Comparison of ENCODE assay signal across 9 cellular contexts in the genomic region with DNA sequence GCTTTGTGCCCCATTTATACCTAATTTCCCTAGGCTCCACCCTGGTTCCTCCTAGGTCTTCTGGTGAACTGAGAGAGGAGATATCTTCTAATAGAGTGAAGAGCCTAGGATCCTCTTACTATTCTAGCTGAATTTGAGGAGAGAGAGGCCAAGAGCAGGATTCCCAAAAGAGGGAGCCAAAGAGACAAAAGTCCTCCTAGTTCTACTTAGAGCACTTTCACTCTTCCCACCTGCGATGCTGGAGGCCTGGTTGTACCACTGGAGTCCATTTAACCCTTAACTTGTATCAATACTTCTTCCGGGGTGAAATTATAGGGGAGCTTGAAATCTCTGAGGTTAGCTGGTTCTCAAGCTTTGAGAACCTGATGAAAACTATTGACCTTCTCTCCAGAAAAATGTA. TPM values are rescaled to one million over a fixed set of nuclear protein-coding genes. Genes with fewer than 3 reads are reported as not detected.
DNase-seq lines count a peak whose midpoint lies in the region; ATAC-seq and TF ChIP-seq lines count a peak whose summit lies in the region.
"Had no signal": no experiment of that assay in that cellular context is flagged by ENCODE, and none has a peak within 500 bp of the region (broad histone marks: within the 10 kb centered on the region; RNA-seq: fewer than 3 reads in every experiment).

No MANE protein-coding gene starts in this region.

- H2AK5ac ChIP-seq in mesendoderm (ENCODE audit: low read length) = no peak overlapping the region

- no peaks in the 10 kb centered on the region for H3K79me1 ChIP-seq in mesendoderm (ENCODE audit: low read length)

- peaks cover 0 to 8% (median 0%) of the 10 kb centered on the region in 5 experiments for H3K9me3 Mint-ChIP-seq in brain
- H3K9me3 Mint-ChIP-seq in activated T-helper 2 cell treated with anti-CD3 and anti-CD28 coated beads, Interferon-gamma antibody, Interleukin-2, Interleukin-4, amounts not matched to agents 10 μg/mL and 5 μg/mL and 100 μg/mL, durations not matched to agents 14 hours and 24 hours and 36 hours = peaks cover 4% of the 10 kb centered on the region
- H3K9me3 Mint-ChIP-seq: effector memory CD8-positive, alpha-beta T cell had no signal

- H3K4me1 Mint-ChIP-seq in brain = peaks cover 10% of the 10 kb centered on the region
- H3K4me1 Mint-ChIP-seq in activated T-helper 2 cell treated with anti-CD3 and anti-CD28 coated beads, Interferon-gamma antibody, Interleukin-2, Interleukin-4, amounts not matched to agents 10 μg/mL and 5 μg/mL and 100 μg/mL, durations not matched to agents 14 hours and 24 hours and 36 hours (ENCODE audit: low read depth) = peaks cover 14% of the 10 kb centered on the region

- no peak overlapping the region for H3K23ac ChIP-seq in mesendoderm (ENCODE audit: low read length)

- H3K56ac ChIP-seq in mesendoderm (ENCODE audit: low read length) = no peak overlapping the region

- peak; percentile 3 for DNase-seq in DMS53 treated with DMSO at 0.1 percent for 48 hours (lab: John Stamatoyannopoulos, UW; ENCODE audit: unreplicated experiment)
- peak; percentile 20 for DNase-seq in LoVo (ENCODE audit: low spot score)
- DNase-seq in mesendoderm = peak; percentile 81
- no peak for DNase-seq in activated T-helper 2 cell treated with anti-CD3 and anti-CD28 coated beads, Interferon-gamma antibody, Interleukin-2, Interleukin-4, amounts not matched to agents 10 μg/mL and 5 μg/mL and 100 μg/mL, durations not matched to agents 14 hours and 24 hours and 36 hours (ENCODE audit: low spot score)
- DNase-seq in activated T-cell treated with anti-CD3 and anti-CD28 coated beads, Interleukin-2, amount 50 U/mL, for 48 hours = no peak
- DNase-seq: effector memory CD8-positive, alpha-beta T cell; NCI-H187 treated with DMSO at 0.1 percent for 48 hours had no signal

- H3K27ac Mint-ChIP-seq in brain = no peak overlapping the region
- no peak overlapping the region for H3K27ac Mint-ChIP-seq in activated T-helper 2 cell treated with anti-CD3 and anti-CD28 coated beads, Interferon-gamma antibody, Interleukin-2, Interleukin-4, amounts not matched to agents 10 μg/mL and 5 μg/mL and 100 μg/mL, durations not matched to agents 14 hours and 24 hours and 36 hours
- H3K27ac Mint-ChIP-seq: effector memory CD8-positive, alpha-beta T cell had no signal

- no peak overlapping the region for H3K4me3 ChIP-seq in mesendoderm (ENCODE audit: low read length)

- no peak overlapping the region for H4K5ac ChIP-seq in mesendoderm (ENCODE audit: low read length)

- H3K9ac ChIP-seq in mesendoderm (ENCODE audit: low read length) = no peak overlapping the region

- H3K4me3 Mint-ChIP-seq in brain = peak overlapping the region in 1 of 5 experiments; percentile 11
- no peak overlapping the region for H3K4me3 Mint-ChIP-seq in activated T-helper 2 cell treated with anti-CD3 and anti-CD28 coated beads, Interferon-gamma antibody, Interleukin-2, Interleukin-4, amounts not matched to agents 10 μg/mL and 5 μg/mL and 100 μg/mL, durations not matched to agents 14 hours and 24 hours and 36 hours (ENCODE audit: low read depth)
- H3K4me3 Mint-ChIP-seq: effector memory CD8-positive, alpha-beta T cell had no signal

- H4K8ac ChIP-seq in mesendoderm (ENCODE audit: low read depth, low read length) = no peak overlapping the region

- no peak overlapping the region for H2BK15ac ChIP-seq in mesendoderm (replicated peaks; ENCODE audit: low read depth)

- no peak for ATAC-seq in GM21786 (IDR thresholded peaks at IDR 0.05; ENCODE audit: unreplicated experiment)
- ATAC-seq: effector memory CD8-positive, alpha-beta T cell had no signal

- no peak overlapping the region for H2BK120ac ChIP-seq in mesendoderm (ENCODE audit: low read depth, low read length)

- peaks cover under 1% of the 10 kb centered on the region for H3K4me1 ChIP-seq in mesendoderm (ENCODE audit: control insufficient read depth, low read depth, low read length)

- no peaks in the 10 kb centered on the region for H3K36me3 ChIP-seq in mesendoderm (ENCODE audit: control insufficient read depth, insufficient read depth, low read length)

- WGBS in mesendoderm (ENCODE audit: extremely low coverage, insufficient coverage, low lambda C conversion rate) = no CpG with 5 or more reads among the region's 2 CpGs

- no peak overlapping the region for H3K18ac ChIP-seq in mesendoderm (ENCODE audit: low read length)

- H3K27me3 Mint-ChIP-seq in brain = peaks cover 11% of the 10 kb centered on the region
- H3K27me3 Mint-ChIP-seq in activated T-helper 2 cell treated with anti-CD3 and anti-CD28 coated beads, Interferon-gamma antibody, Interleukin-2, Interleukin-4, amounts not matched to agents 10 μg/mL and 5 μg/mL and 100 μg/mL, durations not matched to agents 14 hours and 24 hours and 36 hours (ENCODE audit: low read depth) = no peaks in the 10 kb centered on the region

- no peak overlapping the region for H3K4me2 ChIP-seq in mesendoderm (ENCODE audit: low read length)

- intact Hi-C loops in activated T-helper 2 cell treated with anti-CD3 and anti-CD28 coated beads, Interferon-gamma antibody, Interleukin-2, Interleukin-4, amounts not matched to agents 10 μg/mL and 5 μg/mL and 100 μg/mL, durations not matched to agents 14 hours and 24 hours and 36 hours (cut with micrococcal nuclease) = loop anchor here (5.0 kb wide), 2 partner anchors 316 to 366 kb away; a partner anchor contains a TSS

- H2BK5ac ChIP-seq in mesendoderm (ENCODE audit: low read length) = no peak overlapping the region

- peaks cover 4% of the 10 kb centered on the region for H3K79me2 ChIP-seq in mesendoderm (ENCODE audit: control insufficient read depth, insufficient read depth, low read length)

- H3K4ac ChIP-seq in mesendoderm (ENCODE audit: low read depth, low read length) = no peak overlapping the region

- no peak overlapping the region for H3K27ac ChIP-seq in mesendoderm (ENCODE audit: low read depth, low read length)

- H3K27me3 ChIP-seq in mesendoderm (ENCODE audit: insufficient read depth, low read length, poor library complexity) = no peaks in the 10 kb centered on the region

- peak; percentile 44 for TF ChIP-seq CTCF in brain (conservative IDR thresholded peaks at IDR 0.05)

- no peaks in the 10 kb centered on the region for H3K36me3 Mint-ChIP-seq in brain
- H3K36me3 Mint-ChIP-seq in activated T-helper 2 cell treated with anti-CD3 and anti-CD28 coated beads, Interferon-gamma antibody, Interleukin-2, Interleukin-4, amounts not matched to agents 10 μg/mL and 5 μg/mL and 100 μg/mL, durations not matched to agents 14 hours and 24 hours and 36 hours (ENCODE audit: low read depth) = peaks cover 7% of the 10 kb centered on the region

RNA-seq across cellular contexts. Expression of a gene that starts 3.4 kb away (rescaled TPM):
- 31.0 TPM for polyA plus RNA-seq in brain (ENCODE audit: insufficient read depth, low read depth, low replicate concordance)
- polyA plus RNA-seq in mesendoderm (2013, experiment 1 of 2) = 9.4 TPM
- polyA plus RNA-seq in mesendoderm (2013, experiment 2 of 2) = 10.9 TPM
- total RNA-seq in activated T-helper 2 cell treated with anti-CD3 and anti-CD28 coated beads, Interferon-gamma antibody, Interleukin-2, Interleukin-4, amounts not matched to agents 10 μg/mL and 5 μg/mL and 100 μg/mL, durations not matched to agents 14 hours and 24 hours and 36 hours = 39.2 and 44.2 TPM in 2 replicates

RNA-seq across cellular contexts. Expression of a gene that starts 8.1 kb away (rescaled TPM):
- 0.61 TPM for polyA plus RNA-seq in brain (ENCODE audit: insufficient read depth, low read depth, low replicate concordance)
- polyA plus RNA-seq in mesendoderm (2013, experiment 1 of 2) = 0.13 TPM
- polyA plus RNA-seq in mesendoderm (2013, experiment 2 of 2) = 0.08 TPM
- 0.64 and 0.94 TPM in 2 replicates for total RNA-seq in activated T-helper 2 cell treated with anti-CD3 and anti-CD28 coated beads, Interferon-gamma antibody, Interleukin-2, Interleukin-4, amounts not matched to agents 10 μg/mL and 5 μg/mL and 100 μg/mL, durations not matched to agents 14 hours and 24 hours and 36 hours

Comparison
In these comparisons a context has a peak if more than half of its experiments do, and no peak if none do; other contexts are left out.
1. DNase-seq: peak in DMS53 treated with DMSO at 0.1 percent for 48 hours (single experiment), LoVo (single experiment) and mesendoderm (single experiment); none in activated T-helper 2 cell treated with anti-CD3 and anti-CD28 coated beads, Interferon-gamma antibody, Interleukin-2, Interleukin-4, amounts not matched to agents 10 μg/mL and 5 μg/mL and 100 μg/mL, durations not matched to agents 14 hours and 24 hours and 36 hours (single experiment) and activated T-cell treated with anti-CD3 and anti-CD28 coated beads, Interleukin-2, amount 50 U/mL, for 48 hours (0 of 2).